In the genomic region with DNA sequence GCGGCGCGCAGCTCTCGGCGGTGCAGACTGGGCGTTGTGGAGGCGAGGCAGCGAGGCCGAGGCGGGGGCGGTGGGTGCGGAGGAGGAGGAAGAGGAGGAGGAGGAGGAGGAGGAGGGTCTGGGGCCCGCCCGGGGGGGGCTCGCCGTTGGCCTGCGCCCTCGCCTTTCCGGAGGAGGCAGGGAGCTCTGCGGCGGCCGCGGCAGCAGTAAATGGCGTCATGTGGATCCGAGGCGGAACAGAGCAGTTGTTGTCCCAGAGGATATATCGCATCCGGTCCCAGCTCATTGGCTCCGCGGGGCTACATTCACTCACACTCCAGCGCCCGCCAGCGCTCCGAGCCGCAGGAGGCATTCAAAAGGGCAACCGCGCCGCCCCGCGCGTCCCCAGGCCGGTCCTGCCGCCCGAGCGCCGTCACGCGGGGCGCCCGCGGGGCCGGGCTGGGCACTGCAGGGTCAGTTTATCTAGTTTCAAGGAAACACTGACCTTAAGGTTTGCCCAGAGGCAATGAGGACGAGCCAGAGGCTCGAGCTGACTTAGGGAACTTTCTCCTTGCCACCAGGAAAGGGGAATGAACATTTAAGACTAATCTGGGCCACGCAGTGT, we compare ENCODE assay signal across 8 cellular contexts. TPM values are rescaled to one million over a fixed set of nuclear protein-coding genes. Genes with fewer than 3 reads are reported as not detected.
DNase-seq lines count a peak whose midpoint lies in the region; ATAC-seq, FAIRE-seq and TF ChIP-seq lines count a peak whose summit lies in the region.

A gene with protein sequence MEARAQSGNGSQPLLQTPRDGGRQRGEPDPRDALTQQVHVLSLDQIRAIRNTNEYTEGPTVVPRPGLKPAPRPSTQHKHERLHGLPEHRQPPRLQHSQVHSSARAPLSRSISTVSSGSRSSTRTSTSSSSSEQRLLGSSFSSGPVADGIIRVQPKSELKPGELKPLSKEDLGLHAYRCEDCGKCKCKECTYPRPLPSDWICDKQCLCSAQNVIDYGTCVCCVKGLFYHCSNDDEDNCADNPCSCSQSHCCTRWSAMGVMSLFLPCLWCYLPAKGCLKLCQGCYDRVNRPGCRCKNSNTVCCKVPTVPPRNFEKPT (minus strand): TSS at position 29 of the 604 bp plus-strand sequence. CDS start 3,421 bp downstream, outside the sequence.

- H3K4me1 ChIP-seq in ovary (ENCODE audit: insufficient read depth), result peaks cover 3% of the 10 kb centered on the region

- no peak for TF ChIP-seq EP300 in ovary (IDR thresholded peaks at IDR 0.05)

- TF ChIP-seq CTCF in ovary (IDR thresholded peaks at IDR 0.05), result peak in 2 of 3 donors; percentile 24 to 25

- H3K9me3 ChIP-seq in ovary, result no peaks in the 10 kb centered on the region

- ATAC-seq in GM21528 (IDR thresholded peaks at IDR 0.05; ENCODE audit: low FRiP score, unreplicated experiment) (peak; percentile 59), left cardiac atrium (peak; percentile 81 to 84), GM18867 (IDR thresholded peaks at IDR 0.05; ENCODE audit: unreplicated experiment) (no peak)

- peak; percentile 77 for TF ChIP-seq POLR2A in ovary (IDR thresholded peaks at IDR 0.05)

- H3K27me3 ChIP-seq in ovary, result no peaks in the 10 kb centered on the region

- WGBS in ovary, 3 donors, result 0% methylated on average over 46 to 54 of the region's 55 CpGs

- no peak for FAIRE-seq in HTR-8/SVneo (lab: Jason Lieb, UNC)

- H3K36me3 ChIP-seq in ovary, result no peaks in the 10 kb centered on the region

- H3K27ac ChIP-seq in angular gyrus (ENCODE audit: low read depth, low read length), result peak within 1 kb of the TSS; percentile 90
- H3K27ac ChIP-seq in ovary, result peak within 1 kb of the TSS; percentile 72 to 85

- intact Hi-C loops in left cardiac atrium (cut with DNase I), result loop anchor here in 1 of 2 donors (5.0 to 10.0 kb wide), 2 partner anchors 209 to 666 kb away; no protein-coding TSS in a partner anchor
- intact Hi-C loops in ovary (cut with DNase I), result loop anchor here in 2 of 4 donors (5.0 to 10.0 kb wide), 2 partner anchors 209 to 666 kb away; no protein-coding TSS in a partner anchor

- DNase-seq in EL (peak; percentile 96), HTR-8/SVneo (ENCODE audit: insufficient read length, low spot score) (peak; percentile 71), OCI-M2 (lab: John Stamatoyannopoulos, UW; ENCODE audit: unreplicated experiment) (peak; percentile 41), left cardiac atrium (peak; percentile 96), ovary (peak; percentile 86 to 92 (median 88))

- peak within 1 kb of the TSS; percentile 64 for H3K4me3 ChIP-seq in ovary

RNA-seq across cellular contexts. Expression of the gene that starts here (rescaled TPM):
- total RNA-seq in left cardiac atrium, result 10 to 100 TPM; 41.4 to 42.7 TPM
- 10 to 100 TPM; 11.5 to 23.6 (median 16.5) TPM for total RNA-seq in ovary
- 10 to 100 TPM; 13.6 to 28.5 TPM for polyA plus RNA-seq in ovary

Comparison
In these comparisons a context has a peak if more than half of its experiments do, and no peak if none do; other contexts are left out.
1. DNase-seq: peak in every context shown above with its lines; median percentile 96 in EL; 96 in left cardiac atrium; 88 in ovary; 71 in HTR-8/SVneo; 41 in OCI-M2.